In genomic region chr1:56284933-56285332, GRCh38 we compare ENCODE assay signal across 1 cellular context.
TF ChIP-seq lines count a peak whose summit lies in the region.

No MANE protein-coding gene starts in this region.

TF ChIP-seq in GM23338, 12 proteins besides CTCF, POLR2A, EP300 and RAD21 (continued from another document):
- TF ChIP-seq REST (IDR thresholded peaks at IDR 0.05; ENCODE audit: unreplicated experiment) = no peak
